Comparison of ENCODE assay signal across 16 cellular contexts in genomic region chr22:44161673-44162072, GRCh38. TPM values are rescaled to one million over a fixed set of nuclear protein-coding genes. Genes with fewer than 3 reads are reported as not detected.
DNase-seq lines count a peak whose midpoint lies in the region; ATAC-seq and TF ChIP-seq lines count a peak whose summit lies in the region.
"Had no signal": no experiment of that assay in that cellular context is flagged by ENCODE, and none has a peak within 500 bp of the region (broad histone marks: within the 10 kb centered on the region; RNA-seq: fewer than 3 reads in every experiment).

No MANE protein-coding gene starts in this region.

- dilution Hi-C loops in IMR-90 (cut with HindIII; ENCODE audit: low sequenced_read_pairs, unreplicated experiment): no loop called here

- no TSS peak for BruUV-seq in IMR-90 (replicated peaks; lab: Mats Ljungman, UMichigan)

- H3K27ac Mint-ChIP-seq in activated CD4-positive, alpha-beta memory T cell treated with anti-CD3 and anti-CD28 coated beads, Interleukin-2, amount 10 ng/mL, durations not matched to agents 7 days and 5 days: no peak overlapping the region

- H3K4ac ChIP-seq in IMR-90 (ENCODE audit: low read depth, low read length): no peak overlapping the region
- H3K4ac ChIP-seq in neuronal stem cell (ENCODE audit: low read length): no peak overlapping the region

- no peaks in the 10 kb centered on the region for H3K36me3 Mint-ChIP-seq in activated CD4-positive, alpha-beta memory T cell treated with anti-CD3 and anti-CD28 coated beads, Interleukin-2, amount 10 ng/mL, durations not matched to agents 7 days and 5 days (ENCODE audit: low read depth)

- intact Hi-C loops in Right ventricle myocardium superior (cut with DNase I) (no loop called here), left cardiac atrium (cut with DNase I) (no loop called here), IMR-90 (cut with micrococcal nuclease) (no loop called here)

- H2AFZ ChIP-seq in IMR-90 (replicated peaks; ENCODE audit: low read length, poor library complexity) (peak overlapping the region; percentile 51), neuronal stem cell (ENCODE audit: low read length) (no peak overlapping the region)

- TF ChIP-seq CTCF in IMR-90 (conservative IDR thresholded peaks at IDR 0.05; ENCODE audit: low read depth, low read length): no peak

- no peak overlapping the region for H3K14ac ChIP-seq in IMR-90 (replicated peaks; ENCODE audit: low read depth, low read length)
- H3K14ac ChIP-seq in neuronal stem cell (ENCODE audit: low read length): peak overlapping the region; percentile 60

- H3K4me3 ChIP-seq in IMR-90 (ENCODE audit: insufficient read depth, low read depth, low read length): no peak overlapping the region
- no peak overlapping the region for H3K4me3 ChIP-seq in neuronal stem cell (ENCODE audit: low read length in 2 of 2)
- H3K4me3 ChIP-seq: BLaER1, HAP-1 had no signal

- POLR2A ChIA-PET in IMR-90 (lab: Charles Lee; ENCODE audit: unreplicated experiment): no interaction called here
- POLR2A ChIA-PET in activated CD4-positive, alpha-beta memory T cell treated with anti-CD3 and anti-CD28 coated beads, Interleukin-2, amount 10 ng/mL, durations not matched to agents 7 days and 5 days (lab: Charles Lee): no interaction called here

- no peaks in the 10 kb centered on the region for H3K79me1 ChIP-seq in IMR-90 (ENCODE audit: low read depth in 1 of 2, low read length in 2 of 2)
- H3K79me1 ChIP-seq in neuronal stem cell (ENCODE audit: low read depth, low read length): no peaks in the 10 kb centered on the region

- H3K4me3 Mint-ChIP-seq in activated CD4-positive, alpha-beta memory T cell treated with anti-CD3 and anti-CD28 coated beads, Interleukin-2, amount 10 ng/mL, durations not matched to agents 7 days and 5 days: no peak overlapping the region
- H3K4me3 Mint-ChIP-seq: CD8-positive, alpha-beta memory T cell had no signal

- no peak overlapping the region for H3K4me2 ChIP-seq in IMR-90 (ENCODE audit: low read depth, low read length)
- H3K4me2 ChIP-seq in neuronal stem cell (ENCODE audit: insufficient read depth, low read length, poor library complexity, severe bottlenecking): no peak overlapping the region

- H2AK5ac ChIP-seq in IMR-90 (ENCODE audit: low read depth, low read length) (no peak overlapping the region), neuronal stem cell (ENCODE audit: low read depth, low read length) (peak overlapping the region; percentile 85)

- H2BK120ac ChIP-seq in IMR-90 (ENCODE audit: low read depth, low read length) (no peak overlapping the region), neuronal stem cell (ENCODE audit: low read depth, low read length) (no peak overlapping the region)

- H4K91ac ChIP-seq in IMR-90 (ENCODE audit: insufficient read depth, low read depth, low read length): no peak overlapping the region
- peak overlapping the region; percentile 40 for H4K91ac ChIP-seq in neuronal stem cell (ENCODE audit: low read depth, low read length, poor library complexity)

- no peak overlapping the region for H4K8ac ChIP-seq in IMR-90 (ENCODE audit: low read depth in 2 of 2, low read length in 2 of 2)
- no peak overlapping the region for H4K8ac ChIP-seq in neuronal stem cell (ENCODE audit: low read depth, low read length)

- TF ChIP-seq POLR2A in IMR-90 (IDR thresholded peaks at IDR 0.05; ENCODE audit: low read depth, low read length): no peak

- H3K36me3 ChIP-seq in IMR-90 (ENCODE audit: control insufficient read depth, insufficient read depth, low read length) (peaks cover 1% of the 10 kb centered on the region; the same call in 1 of the 2 replicates), neuronal stem cell (replicated peaks in 1 of 2; ENCODE audit: control insufficient read depth in 2 of 2, insufficient read depth in 2 of 2, low read length in 2 of 2) (no peaks in the 10 kb centered on the region)
- H3K36me3 ChIP-seq: BLaER1 had no signal

- no peak overlapping the region for H3K23ac ChIP-seq in IMR-90 (ENCODE audit: low read depth, low read length)
- peak overlapping the region; percentile 25 for H3K23ac ChIP-seq in neuronal stem cell (ENCODE audit: low read depth, low read length, poor library complexity)

- in situ Hi-C loops in IMR-90 (cut with MboI; ENCODE audit: low sequenced_read_pairs): no loop called here

- H2BK12ac ChIP-seq in neuronal stem cell (ENCODE audit: low read length): peak overlapping the region; percentile 67

- no peaks in the 10 kb centered on the region for H4K20me1 ChIP-seq in IMR-90 (ENCODE audit: insufficient read depth, low read length)
- H4K20me1 ChIP-seq: BLaER1 had no signal

- H3K9me3 ChIP-seq in IMR-90 (ENCODE audit: control insufficient read depth, insufficient read depth, low read length) (no peaks in the 10 kb centered on the region), neuronal stem cell (replicated peaks in 1 of 2; ENCODE audit: control insufficient read depth in 2 of 2, insufficient read depth in 1 of 2, low read depth in 1 of 2, low read length in 2 of 2) (no peaks in the 10 kb centered on the region)
- H3K9me3 ChIP-seq: BLaER1, Caco-2, HAP-1 had no signal

- no peak overlapping the region for H4K5ac ChIP-seq in IMR-90 (ENCODE audit: low read depth, low read length)

- H3K9ac ChIP-seq in IMR-90 (ENCODE audit: low read depth, low read length): no peak overlapping the region
- H3K9ac ChIP-seq in neuronal stem cell (ENCODE audit: low read depth, low read length, poor library complexity): peak overlapping the region; percentile 25
- H3K9ac ChIP-seq: BLaER1 had no signal

- no peaks in the 10 kb centered on the region for H3K9me1 ChIP-seq in IMR-90 (ENCODE audit: insufficient read depth, low read length)

- H3K4me1 ChIP-seq in IMR-90 (ENCODE audit: control insufficient read depth, insufficient read depth, low read length) (peaks cover 2% of the 10 kb centered on the region; the same call in 1 of the 2 replicates), neuronal stem cell (ENCODE audit: control insufficient read depth in 2 of 2, insufficient read depth in 1 of 2, low read depth in 1 of 2, low read length in 2 of 2) (peaks cover 18 to 19% of the 10 kb centered on the region in 2 donors)
- H3K4me1 ChIP-seq: Caco-2, HAP-1 had no signal

- 94% methylated on average over 3 of the region's 11 CpGs; no CpG with 5 or more reads in 1 of the 2 experiments for WGBS in IMR-90 (ENCODE audit: extremely low coverage in 2 of 2, insufficient read length in 1 of 2), 2 experiments
- no CpG with 5 or more reads among the region's 11 CpGs for WGBS in neuronal stem cell (ENCODE audit: extremely low coverage in 2 of 2, insufficient read length in 2 of 2, insufficient replicate concordance in 1 of 2), 2 donors

- no peak for TF ChIP-seq RAD21 in IMR-90 (IDR thresholded peaks at IDR 0.05; ENCODE audit: low read length)

- H2BK20ac ChIP-seq in IMR-90 (ENCODE audit: low read depth, low read length): no peak overlapping the region

- no peaks in the 10 kb centered on the region for H3K9me3 Mint-ChIP-seq in activated CD4-positive, alpha-beta memory T cell treated with anti-CD3 and anti-CD28 coated beads, Interleukin-2, amount 10 ng/mL, durations not matched to agents 7 days and 5 days
- H3K9me3 Mint-ChIP-seq: CD8-positive, alpha-beta memory T cell had no signal

- H3K27me3 ChIP-seq in IMR-90 (ENCODE audit: control insufficient read depth, insufficient read depth, low read length): no peaks in the 10 kb centered on the region
- no peaks in the 10 kb centered on the region for H3K27me3 ChIP-seq in neuronal stem cell (ENCODE audit: control insufficient read depth in 3 of 3, insufficient read depth in 3 of 3, low read depth in 1 of 3, low read length in 3 of 3)

- ATAC-seq in Right ventricle myocardium superior (ENCODE audit: poor library complexity) (no peak), left cardiac atrium (no peak), IMR-90 (ENCODE audit: low read depth) (no peak), HG02759 (IDR thresholded peaks at IDR 0.05; ENCODE audit: unreplicated experiment) (no peak)

- H3K56ac ChIP-seq in IMR-90 (ENCODE audit: extremely low read depth, insufficient read depth, low read length): no peak overlapping the region

- peak; percentile 24 for DNase-seq in Right ventricle myocardium superior
- DNase-seq in left cardiac atrium: no peak
- DNase-seq in IMR-90: no peak
- DNase-seq in neuronal stem cell (ENCODE audit: low spot score): no peak
- no peak for DNase-seq in activated CD4-positive, alpha-beta memory T cell treated with anti-CD3 and anti-CD28 coated beads, Interleukin-2, amount 10 ng/mL, durations not matched to agents 7 days and 5 days
- no peak for DNase-seq in activated CD4-positive, CD25-positive, alpha-beta regulatory T cell (lab: John Stamatoyannopoulos, UW)
- DNase-seq: 8988T, AML-193, Caco-2, GF-D8, KBM-7 had no signal

- H3K18ac ChIP-seq in IMR-90 (ENCODE audit: low read depth, low read length) (no peak overlapping the region), neuronal stem cell (ENCODE audit: low read length) (peak overlapping the region; percentile 90)

- no peaks in the 10 kb centered on the region for H3K27me3 Mint-ChIP-seq in activated CD4-positive, alpha-beta memory T cell treated with anti-CD3 and anti-CD28 coated beads, Interleukin-2, amount 10 ng/mL, durations not matched to agents 7 days and 5 days

- no peak overlapping the region for H2BK15ac ChIP-seq in IMR-90 (ENCODE audit: low read depth, low read length)
- H2BK15ac ChIP-seq in neuronal stem cell (ENCODE audit: low read length): peak overlapping the region; percentile 67

- no peak overlapping the region for H2BK5ac ChIP-seq in IMR-90 (ENCODE audit: low read depth, low read length, poor library complexity, severe bottlenecking)
- H2BK5ac ChIP-seq in neuronal stem cell (ENCODE audit: low read length): no peak overlapping the region

- H3K4me1 Mint-ChIP-seq in activated CD4-positive, alpha-beta memory T cell treated with anti-CD3 and anti-CD28 coated beads, Interleukin-2, amount 10 ng/mL, durations not matched to agents 7 days and 5 days: no peaks in the 10 kb centered on the region
- H3K4me1 Mint-ChIP-seq: CD8-positive, alpha-beta memory T cell had no signal

- CTCF ChIA-PET in IMR-90 (lab: Yijun Ruan, JAX): no interaction called here
- CTCF ChIA-PET in activated CD4-positive, alpha-beta memory T cell treated with anti-CD3 and anti-CD28 coated beads, Interleukin-2, amount 10 ng/mL, durations not matched to agents 7 days and 5 days (lab: Charles Lee): no interaction called here

- H3K27ac ChIP-seq in IMR-90 (ENCODE audit: insufficient read depth, low read length) (no peak overlapping the region), neuronal stem cell (replicated peaks; ENCODE audit: low read length) (no peak overlapping the region)
- H3K27ac ChIP-seq: BLaER1, HL-60 had no signal

- peak overlapping the region; percentile 42 for H2AK9ac ChIP-seq in IMR-90 (replicated peaks; ENCODE audit: low read depth, low read length, poor library complexity)

RNA-seq across cellular contexts. Expression of gene PARVG, which starts 19.1 kb away (rescaled TPM):
- total RNA-seq in Right ventricle myocardium superior: 3.5 TPM
- total RNA-seq in left cardiac atrium: 1 to 10 TPM; 6.0 to 9.5 TPM
- not detected in 2 replicates for total RNA-seq in IMR-90 (2012; rRNA removed)
- not detected in 2 replicates for polyA plus RNA-seq in IMR-90 (2012; rRNA removed)
- not detected in 2 replicates for polyA plus RNA-seq in IMR-90 (2012; cell fraction: cytosol; rRNA removed)
- 0.06 and 0.11 TPM in 2 replicates for polyA plus RNA-seq in IMR-90 (2012; cell fraction: nucleus; rRNA removed; ENCODE audit: low replicate concordance)
- 0.18 TPM for polyA plus RNA-seq in neuronal stem cell (2013, experiment 1 of 2)
- polyA plus RNA-seq in neuronal stem cell (2013, experiment 2 of 2): 0.06 TPM
- 100 to 1,000 TPM; 123 to 128 TPM for total RNA-seq in activated CD4-positive, alpha-beta memory T cell treated with anti-CD3 and anti-CD28 coated beads, Interleukin-2, amount 10 ng/mL, durations not matched to agents 7 days and 5 days
- total RNA-seq: Caco-2 had no signal

Comparison
In these comparisons a context has a peak if more than half of its experiments do, and no peak if none do; other contexts are left out.
1. RNA of gene PARVG, which starts 19.1 kb away (total RNA-seq): 123 to 128 TPM in activated CD4-positive, alpha-beta memory T cell treated with anti-CD3 and anti-CD28 coated beads, Interleukin-2, amount 10 ng/mL, durations not matched to agents 7 days and 5 days; 6.0 to 9.5 TPM in left cardiac atrium, 3.5 TPM in Right ventricle myocardium superior (single experiment) and not detected in IMR-90; every median in the first group is over 10 times any median in the second.